In genomic region chr4:6342530-6343293, GRCh38 we compare ENCODE assay signal across 12 cellular contexts.
DNase-seq lines count a peak whose midpoint lies in the region; ATAC-seq, FAIRE-seq and TF ChIP-seq lines count a peak whose summit lies in the region.
"Had no signal": no experiment of that assay in that cellular context is flagged by ENCODE, and none has a peak within 500 bp of the region (broad histone marks: within the 10 kb centered on the region; RNA-seq: fewer than 3 reads in every experiment).

No MANE protein-coding gene starts in this region.

- TF ChIP-seq CTCF in fibroblast of pulmonary artery (IDR thresholded peaks at IDR 0.05; ENCODE audit: low read length, missing control alignments): no peak

- H3K4me3 ChIP-seq in fibroblast of pulmonary artery (replicated peaks; ENCODE audit: low read depth, low read length) (no peak overlapping the region), skeletal muscle cell (ENCODE audit: low read depth, low read length) (no peak overlapping the region)
- H3K4me3 ChIP-seq: thyroid gland had no signal

- DNase-seq in NCI-H1105 (lab: John Stamatoyannopoulos, UW): peak; percentile 36
- DNase-seq in OCI-M1 (lab: John Stamatoyannopoulos, UW): peak; percentile 33
- peak; percentile 35 for DNase-seq in fibroblast of pulmonary artery (ENCODE audit: low read depth)
- peak; percentile 3 for DNase-seq in skeletal muscle cell (ENCODE audit: low read depth)
- DNase-seq in GM12892 (ENCODE audit: insufficient read length): no peak
- no peak for DNase-seq in ACHN
- DNase-seq: activated CD8-positive, alpha-beta T cell treated with anti-CD3 and anti-CD28 coated beads, Interleukin-2, amount 10 ng/mL, durations not matched to agents 7 days and 5 days; stimulated activated CD4-positive, alpha-beta T cell treated with anti-CD3 and anti-CD28 coated beads, Interleukin-2, amount 100 ng/mL, for 48 hours had no signal

- TF ChIP-seq POLR2A in GM12892 (IDR thresholded peaks at IDR 0.05; ENCODE audit: low read depth, low read length): no peak

- in situ Hi-C loops in ACHN (cut with HindIII; ENCODE audit: low pct_ligation_motif_present, low pct_unique_long_range_greater_than_20kb, low sequenced_read_pairs): no loop called here

- FAIRE-seq in GM12892 (lab: Jason Lieb, UNC): no peak
- FAIRE-seq: HepG2 had no signal

- ATAC-seq in HG03045 (IDR thresholded peaks at IDR 0.05; ENCODE audit: unreplicated experiment): no peak
- ATAC-seq in HG02759 (IDR thresholded peaks at IDR 0.05; ENCODE audit: unreplicated experiment): no peak
- ATAC-seq: activated CD8-positive, alpha-beta T cell treated with anti-CD3 and anti-CD28 coated beads, Interleukin-2, amount 10 ng/mL, durations not matched to agents 7 days and 5 days; HepG2 had no signal

Comparison
In these comparisons a context has a peak if more than half of its experiments do, and no peak if none do; other contexts are left out.
1. DNase-seq: peak in NCI-H1105 (single experiment), OCI-M1 (single experiment), fibroblast of pulmonary artery (single experiment) and skeletal muscle cell (single experiment); none in GM12892 (single experiment) and ACHN (single experiment).